In genomic region chr3:129942296-129942695, GRCh38 we compare ENCODE assay signal across 9 cellular contexts. TPM values are rescaled to one million over a fixed set of nuclear protein-coding genes. Genes with fewer than 3 reads are reported as not detected.
DNase-seq lines count a peak whose midpoint lies in the region; TF ChIP-seq lines count a peak whose summit lies in the region.
"Had no signal": no experiment of that assay in that cellular context is flagged by ENCODE, and none has a peak within 500 bp of the region (broad histone marks: within the 10 kb centered on the region; RNA-seq: fewer than 3 reads in every experiment).

No MANE protein-coding gene starts in this region.

- no peak overlapping the region for H3K4me3 Mint-ChIP-seq in glutamatergic neuron (ENCODE audit: unreplicated experiment)
- H3K4me3 Mint-ChIP-seq: dendritic cell treated with granulocyte-macrophage colony-stimulating factor and Interleukin-4, amounts not matched to agents 40 ng/mL and 50 ng/mL, for 4 days had no signal

- H3K9me3 ChIP-seq in ovary, result no peaks in the 10 kb centered on the region

- H3K4me1 Mint-ChIP-seq in glutamatergic neuron (ENCODE audit: low read depth, unreplicated experiment), result peaks cover 3% of the 10 kb centered on the region

- peaks cover 17% of the 10 kb centered on the region for H3K36me3 Mint-ChIP-seq in glutamatergic neuron (ENCODE audit: unreplicated experiment)

- TF ChIP-seq POLR2A in ovary (IDR thresholded peaks at IDR 0.05), result no peak

- H3K4me3 ChIP-seq in ovary, result no peak overlapping the region

- H3K9me3 Mint-ChIP-seq in glutamatergic neuron (ENCODE audit: unreplicated experiment), result peaks cover 4% of the 10 kb centered on the region
- H3K9me3 Mint-ChIP-seq: dendritic cell treated with granulocyte-macrophage colony-stimulating factor and Interleukin-4, amounts not matched to agents 40 ng/mL and 50 ng/mL, for 4 days had no signal

- H3K27ac ChIP-seq in ovary, result no peak overlapping the region

- intact Hi-C loops in ovary (cut with DNase I), result loop anchor here in 2 of 4 donors (5.0 to 10.0 kb wide), 4 partner anchors 55 to 300 kb away; no protein-coding TSS in a partner anchor

- peaks cover 7% of the 10 kb centered on the region for H3K27me3 Mint-ChIP-seq in glutamatergic neuron (ENCODE audit: unreplicated experiment)

- H3K27ac Mint-ChIP-seq in glutamatergic neuron (ENCODE audit: unreplicated experiment), result no peak overlapping the region
- H3K27ac Mint-ChIP-seq: dendritic cell treated with granulocyte-macrophage colony-stimulating factor and Interleukin-4, amounts not matched to agents 40 ng/mL and 50 ng/mL, for 4 days had no signal

- TF ChIP-seq EP300 in ovary (IDR thresholded peaks at IDR 0.05), result no peak

- 9 to 11% (median 11%) methylated on average over 7 of the region's 7 CpGs for WGBS in ovary, 3 donors

- DNase-seq in SIG-M5 treated with dmso at 0.1 percent for 504 hours (lab: John Stamatoyannopoulos, UW; ENCODE audit: unreplicated experiment) (peak; percentile 58), SIG-M5 (lab: John Stamatoyannopoulos, UW) (no peak), HPDE6-E6E7 (ENCODE audit: extremely low spot score) (peak; percentile 57), NOMO-1 (lab: John Stamatoyannopoulos, UW; ENCODE audit: unreplicated experiment in 2 of 2) (peak; percentile 71), glutamatergic neuron (peak; percentile 81), ovary (peak; percentile 42 to 70 (median 53)), T-helper 9 cell (no peak)
- peak; percentile 28 for DNase-seq in activated naive CD4-positive, alpha-beta T cell treated with anti-CD3 and anti-CD28 coated beads, Interleukin-2, amount 50 U/mL, for 16 hours

- H3K27me3 ChIP-seq in ovary, result no peaks in the 10 kb centered on the region

- peaks cover 3% of the 10 kb centered on the region for H3K4me1 ChIP-seq in ovary (ENCODE audit: insufficient read depth)

- no peaks in the 10 kb centered on the region for H3K36me3 ChIP-seq in ovary

- peak; percentile 85 for TF ChIP-seq CTCF in glutamatergic neuron (IDR thresholded peaks at IDR 0.05; ENCODE audit: partially characterized antibody, unreplicated experiment)
- TF ChIP-seq CTCF in ovary (IDR thresholded peaks at IDR 0.05), result peak in 2 of 3 donors; percentile 49 to 54

RNA-seq across cellular contexts. Expression of gene TRH, which starts 32.2 kb away (rescaled TPM):
- 1.7 TPM for total RNA-seq in glutamatergic neuron (ENCODE audit: unreplicated experiment)
- 1 to 10 TPM in 3 of 7 donors, under 1 TPM in 4; 0.32 to 2.8 (median 0.81) TPM for total RNA-seq in ovary
- polyA plus RNA-seq in ovary, result 1 to 10 TPM in 1 of 2 donors, under 1 TPM in 1; 0.54 to 1.0 TPM

RNA-seq across cellular contexts. Expression of gene TMCC1, which starts 48.8 kb away (rescaled TPM):
- 42.2 TPM for total RNA-seq in glutamatergic neuron (ENCODE audit: unreplicated experiment)
- 10 to 100 TPM; 23.6 to 57.2 (median 44.7) TPM for total RNA-seq in ovary
- 10 to 100 TPM; 13.2 to 15.7 TPM for polyA plus RNA-seq in ovary

Comparison
In these comparisons a context has a peak if more than half of its experiments do, and no peak if none do; other contexts are left out.
1. DNase-seq: peak in SIG-M5 treated with dmso at 0.1 percent for 504 hours (single experiment), HPDE6-E6E7 (single experiment), NOMO-1 (2 of 2), activated naive CD4-positive, alpha-beta T cell treated with anti-CD3 and anti-CD28 coated beads, Interleukin-2, amount 50 U/mL, for 16 hours (single experiment), glutamatergic neuron (single experiment) and ovary (5 of 5); none in SIG-M5 (single experiment) and T-helper 9 cell (single experiment).